ENCODE assay signal across 17 cellular contexts in the genomic region with DNA sequence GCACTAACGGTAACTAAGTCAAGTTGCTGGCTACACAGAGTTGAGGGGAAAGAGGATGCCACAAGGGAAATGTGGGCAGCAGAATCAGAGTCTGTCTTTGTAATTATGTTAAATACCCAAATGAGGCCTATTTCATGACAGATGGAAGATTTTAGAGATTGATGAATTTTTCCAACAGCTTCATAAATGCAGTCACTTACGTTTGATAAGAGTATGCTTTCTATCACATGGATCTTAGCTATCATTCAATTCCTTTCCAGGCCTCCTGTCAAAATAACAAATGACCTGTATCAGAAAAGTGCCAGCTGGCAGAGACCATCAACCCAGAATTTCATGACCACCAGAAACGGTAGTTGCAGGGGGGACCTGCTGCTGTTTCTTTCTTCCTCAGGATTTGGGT.
A peak's percentile ranks its signal among the peaks of the same experiment; 100 is the strongest.
DNase-seq lines count a peak whose midpoint lies in the region; ATAC-seq and TF ChIP-seq lines count a peak whose summit lies in the region.
"Had no signal": no experiment of that assay in that cellular context is flagged by ENCODE, and none has a peak within 500 bp of the region (broad histone marks: within the 10 kb centered on the region; RNA-seq: fewer than 3 reads in every experiment).

No MANE protein-coding gene starts in this region.

- TF ChIP-seq CTCF in SK-N-SH (IDR thresholded peaks at IDR 0.05) (no peak), neural cell (IDR thresholded peaks at IDR 0.05; ENCODE audit: poor library complexity, severe bottlenecking) (no peak), GM20000 (IDR thresholded peaks at IDR 0.05; ENCODE audit: extremely low read depth, missing control alignments) (no peak), sigmoid colon (IDR thresholded peaks at IDR 0.05) (no peak)

- TF ChIP-seq EP300 in SK-N-SH (IDR thresholded peaks at IDR 0.05; ENCODE audit: borderline replicate concordance in 1 of 2, low read depth in 1 of 2, low read length in 1 of 2) (peak in 1 of 2 experiments; percentile 79; a peak in 2 of 4 replicates), neural cell (conservative IDR thresholded peaks at IDR 0.05; ENCODE audit: poor library complexity, severe bottlenecking) (no peak), sigmoid colon (IDR thresholded peaks at IDR 0.05) (no peak)

- POLR2A ChIA-PET in SK-N-SH (lab: Yijun Ruan, JAX), result no interaction called here

- CTCF ChIA-PET in SK-N-SH (lab: Yijun Ruan, JAX), result no interaction called here

- H3K36me3 ChIP-seq in SK-N-SH (replicated peaks in 1 of 2; ENCODE audit: control insufficient read depth in 1 of 2, insufficient read depth in 2 of 2, low read length in 1 of 2) (no peaks in the 10 kb centered on the region), Karpas-422 (ENCODE audit: insufficient read depth, low read length) (peaks cover 86% of the 10 kb centered on the region), neural cell (ENCODE audit: insufficient read depth, low read length) (no peaks in the 10 kb centered on the region), sigmoid colon (no peaks in the 10 kb centered on the region)
- H3K36me3 ChIP-seq: BLaER1 treated with 17β-estradiol and CSF1 and Interleukin-3, amounts not matched to agents 10 nM and 100 nM had no signal

- no peak for ATAC-seq in SK-N-SH treated with all-trans-retinoic acid at 6 μM for 48 hours
- ATAC-seq: A549; CD8-positive, alpha-beta T cell had no signal

- H3K4me3 ChIP-seq in SK-N-SH (ENCODE audit: low read depth in 2 of 2, low read length in 1 of 2) (no peak overlapping the region), Karpas-422 (ENCODE audit: low read length) (no peak overlapping the region), neural cell (ENCODE audit: low read length) (no peak overlapping the region), sigmoid colon (no peak overlapping the region)
- H3K4me3 ChIP-seq: A549; BLaER1 treated with 17β-estradiol and CSF1 and Interleukin-3, amounts not matched to agents 10 nM and 100 nM had no signal

- H3K9ac ChIP-seq in SK-N-SH (no peak overlapping the region), Karpas-422 (ENCODE audit: low read length) (no peak overlapping the region), neural cell (ENCODE audit: low read length) (no peak overlapping the region)
- H3K9ac ChIP-seq: BLaER1 treated with 17β-estradiol and CSF1 and Interleukin-3, amounts not matched to agents 10 nM and 100 nM had no signal

- H3K79me2 ChIP-seq in SK-N-SH (ENCODE audit: insufficient read depth) (no peaks in the 10 kb centered on the region), Karpas-422 (ENCODE audit: low read length) (peaks cover 40% of the 10 kb centered on the region), neural cell (replicated peaks; ENCODE audit: insufficient read depth, low read length) (no peaks in the 10 kb centered on the region)

- 25% methylated on average over 3 of the region's 3 CpGs for WGBS in SK-N-SH (ENCODE audit: low lambda C conversion rate)
- WGBS in sigmoid colon, 2 donors, result 83 to 87% methylated on average over 3 of the region's 3 CpGs

- no peak for TF ChIP-seq POLR2A in sigmoid colon (IDR thresholded peaks at IDR 0.05)

- H3K9me2 ChIP-seq in SK-N-SH (no peaks in the 10 kb centered on the region), Karpas-422 (replicated peaks; ENCODE audit: insufficient read depth, low read length) (peaks cover 7% of the 10 kb centered on the region; the same call in 1 of the 2 replicates), neural cell (ENCODE audit: insufficient read depth, low read length) (no peaks in the 10 kb centered on the region)

- TF ChIP-seq RAD21 in SK-N-SH (IDR thresholded peaks at IDR 0.05; ENCODE audit: low read length), result no peak
- no peak for TF ChIP-seq RAD21 in neural cell (conservative IDR thresholded peaks at IDR 0.05)

- intact Hi-C loops in sigmoid colon (cut with DNase I), result no loop called here

- H3K27ac ChIP-seq in SK-N-SH (ENCODE audit: low read depth in 2 of 2, low read length in 1 of 2) (no peak overlapping the region; a peak in 1 of 4 replicates), Karpas-422 (ENCODE audit: low read length) (peak overlapping the region; percentile 36; the same call in 1 of the 2 replicates), neural cell (ENCODE audit: low read length) (no peak overlapping the region), sigmoid colon (no peak overlapping the region)
- H3K27ac ChIP-seq: 22Rv1; A549; BLaER1 treated with 17β-estradiol and CSF1 and Interleukin-3, amounts not matched to agents 10 nM and 100 nM; C4-2B had no signal

- H2AFZ ChIP-seq in SK-N-SH (ENCODE audit: low read depth), result no peak overlapping the region
- no peak overlapping the region for H2AFZ ChIP-seq in Karpas-422 (ENCODE audit: low read length)
- no peak overlapping the region for H2AFZ ChIP-seq in neural cell (ENCODE audit: low read depth, low read length)

- no peaks in the 10 kb centered on the region for H3K27me3 ChIP-seq in SK-N-SH (ENCODE audit: insufficient read depth)
- H3K27me3 ChIP-seq in Karpas-422 (ENCODE audit: low read length), result no peaks in the 10 kb centered on the region
- no peaks in the 10 kb centered on the region for H3K27me3 ChIP-seq in neural cell (ENCODE audit: insufficient read depth, low read depth, low read length)
- H3K27me3 ChIP-seq in sigmoid colon, result no peaks in the 10 kb centered on the region
- H3K27me3 ChIP-seq: BLaER1 treated with 17β-estradiol and CSF1 and Interleukin-3, amounts not matched to agents 10 nM and 100 nM had no signal

- no peaks in the 10 kb centered on the region for H3K9me3 ChIP-seq in SK-N-SH
- H3K9me3 ChIP-seq in Karpas-422 (ENCODE audit: low read length), result no peaks in the 10 kb centered on the region
- H3K9me3 ChIP-seq in neural cell (ENCODE audit: low read length), result no peaks in the 10 kb centered on the region
- H3K9me3 ChIP-seq in sigmoid colon, result no peaks in the 10 kb centered on the region
- H3K9me3 ChIP-seq: A549; BLaER1 treated with 17β-estradiol and CSF1 and Interleukin-3, amounts not matched to agents 10 nM and 100 nM; Caco-2 had no signal

- H3K4me2 ChIP-seq in SK-N-SH (no peak overlapping the region), Karpas-422 (ENCODE audit: low read depth, low read length, poor library complexity, severe bottlenecking) (no peak overlapping the region), neural cell (ENCODE audit: low read length) (no peak overlapping the region)
- H3K4me2 ChIP-seq: A549; BLaER1 treated with 17β-estradiol and CSF1 and Interleukin-3, amounts not matched to agents 10 nM and 100 nM had no signal

- H3K4me1 ChIP-seq in SK-N-SH (ENCODE audit: control insufficient read depth in 1 of 2, insufficient read depth in 2 of 2, low read depth in 1 of 2, low read length in 1 of 2), result peaks cover 0 to 4% of the 10 kb centered on the region in 2 experiments; a peak in 1 of 4 replicates
- peaks cover 19% of the 10 kb centered on the region for H3K4me1 ChIP-seq in Karpas-422 (ENCODE audit: low read length)
- H3K4me1 ChIP-seq in sigmoid colon, result no peaks in the 10 kb centered on the region
- H3K4me1 ChIP-seq: A549; BLaER1 treated with 17β-estradiol and CSF1 and Interleukin-3, amounts not matched to agents 10 nM and 100 nM; Caco-2 had no signal

- DNase-seq in SK-N-SH, result peak; percentile 19
- no peak for DNase-seq in Karpas-422
- no peak for DNase-seq in GM20000 (ENCODE audit: low spot score)
- DNase-seq in sigmoid colon, result no peak
- DNase-seq: AML-193; Caco-2; Calu3; CD4-positive, alpha-beta T cell; CD8-positive, alpha-beta T cell; DMS79 treated with DMSO at 0.1 percent for 48 hours; GF-D8 had no signal

- no peaks in the 10 kb centered on the region for H4K20me1 ChIP-seq in SK-N-SH (ENCODE audit: insufficient read depth)
- H4K20me1 ChIP-seq in Karpas-422 (ENCODE audit: insufficient read depth, low read depth, low read length), result no peaks in the 10 kb centered on the region
- no peaks in the 10 kb centered on the region for H4K20me1 ChIP-seq in neural cell (ENCODE audit: insufficient read depth)
- H4K20me1 ChIP-seq: BLaER1 treated with 17β-estradiol and CSF1 and Interleukin-3, amounts not matched to agents 10 nM and 100 nM had no signal

- H3F3A ChIP-seq in SK-N-SH (replicated peaks; ENCODE audit: insufficient read depth), result no peaks in the 10 kb centered on the region
- no peaks in the 10 kb centered on the region for H3F3A ChIP-seq in neural cell (ENCODE audit: insufficient read depth, low read length, poor library complexity, severe bottlenecking)

TF ChIP-seq in SK-N-SH, 30 proteins besides CTCF, POLR2A, EP300 and RAD21 (continues in another document):
- TF ChIP-seq RCOR1 (IDR thresholded peaks at IDR 0.05; ENCODE audit: low read length), result peak; percentile 68; the same call in 1 of the 2 replicates
- TF ChIP-seq TEAD4 (IDR thresholded peaks at IDR 0.05; ENCODE audit: borderline replicate concordance, insufficient read depth), result no peak
- no peak for TF ChIP-seq FOSL2 (IDR thresholded peaks at IDR 0.05; ENCODE audit: borderline replicate concordance, low read depth)
- TF ChIP-seq ELF1 (IDR thresholded peaks at IDR 0.05), result no peak
- TF ChIP-seq MEF2A (IDR thresholded peaks at IDR 0.05; ENCODE audit: borderline replicate concordance, low read depth), result no peak
- no peak for TF ChIP-seq FOXJ3 (CRISPR knock-in tag; IDR thresholded peaks at IDR 0.05)
- no peak for TF ChIP-seq SIN3A (IDR thresholded peaks at IDR 0.05; ENCODE audit: borderline replicate concordance, low read depth, low read length)

TF ChIP-seq in SK-N-SH treated with all-trans-retinoic acid at 6 μM for 48 hours, 23 proteins besides CTCF, POLR2A, EP300 and RAD21 (continues in another document):
- TF ChIP-seq ZNF70 (CRISPR knock-in tag; IDR thresholded peaks at IDR 0.05) (no peak), ESRRG (CRISPR knock-in tag; IDR thresholded peaks at IDR 0.05) (no peak), ZC3H10 (CRISPR knock-in tag; IDR thresholded peaks at IDR 0.05) (no peak), PPARA (CRISPR knock-in tag; IDR thresholded peaks at IDR 0.05; ENCODE audit: borderline replicate concordance) (no peak)

TF ChIP-seq in neural cell, 6 proteins besides CTCF, POLR2A, EP300 and RAD21:
- TF ChIP-seq TAF1 (IDR thresholded peaks at IDR 0.05; ENCODE audit: low read depth) (no peak), POLR2AphosphoS5 (IDR thresholded peaks at IDR 0.05) (peak; percentile 11), MXI1 (conservative IDR thresholded peaks at IDR 0.05; ENCODE audit: poor library complexity, severe bottlenecking) (no peak)
